In the genomic region with DNA sequence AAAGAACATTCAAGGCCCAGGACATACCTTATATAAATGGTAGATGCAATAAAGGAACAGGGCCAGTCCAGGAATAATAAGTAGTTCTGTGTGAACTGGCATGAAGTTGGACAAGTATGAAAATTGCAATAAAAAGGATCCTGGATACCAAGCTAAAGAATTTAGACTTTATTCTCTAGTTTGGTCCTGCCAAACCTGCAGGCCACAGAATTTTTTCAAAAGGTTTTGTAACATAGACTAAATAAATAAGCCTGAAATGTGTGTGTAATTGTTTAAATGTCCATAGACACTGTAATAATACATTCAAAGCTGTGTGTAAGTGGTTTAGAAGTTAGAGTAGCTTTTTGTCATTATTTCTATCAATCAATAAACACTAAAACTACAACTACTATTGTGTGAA, we compare ENCODE assay signal across 25 cellular contexts.
"Had no signal": no experiment of that assay in that cellular context is flagged by ENCODE, and none has a peak within 500 bp of the region (broad histone marks: within the 10 kb centered on the region; RNA-seq: fewer than 3 reads in every experiment).

No MANE protein-coding gene starts in this region.

- H3K9me3 ChIP-seq: colonic mucosa, esophagus squamous epithelium, gastrocnemius medialis, left ventricle myocardium inferior, lower lobe of right lung, mucosa of descending colon had no signal

- H3K4me3 ChIP-seq: colonic mucosa, esophagus squamous epithelium, gastrocnemius medialis, heart right ventricle, left ventricle myocardium inferior, lower lobe of right lung, mucosa of descending colon had no signal

- FAIRE-seq: endometrium, islet of Langerhans, keratinocyte had no signal

- H3K4me1 ChIP-seq: colonic mucosa, esophagus squamous epithelium, gastrocnemius medialis, heart right ventricle, left ventricle myocardium inferior, lower lobe of right lung had no signal

- DNase-seq: colonic mucosa; cortex of kidney; effector CD8-positive, alpha-beta T cell; effector memory CD8-positive, alpha-beta T cell; endodermal cell; erythroblast; esophagus squamous epithelium; foreskin fibroblast; foreskin melanocyte; gastrocnemius medialis; glutamatergic neuron; head of caudate nucleus; heart right ventricle; hippocampal formation; left cardiac atrium; left ventricle myocardium inferior; lower lobe of right lung; mesenchymal stem cell; mucosa of descending colon; naive B cell had no signal

- H3K36me3 ChIP-seq: colonic mucosa, esophagus squamous epithelium, gastrocnemius medialis, heart right ventricle, left ventricle myocardium inferior, lower lobe of right lung had no signal

- ATAC-seq: effector memory CD8-positive, alpha-beta T cell; esophagus mucosa; gastrocnemius medialis; heart right ventricle; left cardiac atrium; lower lobe of right lung; mucosa of descending colon had no signal

- H3K27ac ChIP-seq: colonic mucosa, epithelial cell of prostate, esophagus squamous epithelium, gastrocnemius medialis, heart right ventricle, left ventricle myocardium inferior, lower lobe of right lung had no signal

- H3K27me3 ChIP-seq: colonic mucosa, esophagus squamous epithelium, gastrocnemius medialis, heart right ventricle had no signal
